In the genomic region with DNA sequence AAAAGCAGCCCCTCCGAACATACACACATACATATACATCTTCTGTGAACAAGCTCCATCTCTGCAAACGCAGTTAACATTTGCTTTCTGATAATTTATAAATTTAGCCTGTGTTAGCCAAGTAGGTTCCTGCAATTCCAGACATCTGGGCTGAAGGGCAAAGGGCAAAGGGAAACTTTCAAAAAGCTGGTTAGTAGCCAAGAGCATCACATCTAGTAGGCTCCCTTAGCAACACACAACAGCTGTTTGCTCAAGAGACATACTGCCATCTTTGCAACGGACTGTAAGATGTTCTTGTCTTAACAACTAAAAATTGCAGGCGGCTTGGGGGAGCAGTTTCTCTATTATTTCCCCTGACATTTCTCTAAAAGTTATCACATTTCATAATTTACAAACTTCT, we compare ENCODE assay signal across 14 cellular contexts.
DNase-seq lines count a peak whose midpoint lies in the region; ATAC-seq and TF ChIP-seq lines count a peak whose summit lies in the region.
"Had no signal": no experiment of that assay in that cellular context is flagged by ENCODE, and none has a peak within 500 bp of the region (broad histone marks: within the 10 kb centered on the region; RNA-seq: fewer than 3 reads in every experiment).

No MANE protein-coding gene starts in this region.

- intact Hi-C loops in transverse colon (cut with DNase I; ENCODE audit: low total_unique reads): no loop called here

- in situ Hi-C loops in transverse colon (cut with MboI; ENCODE audit: low pct_ligation_motif_present in 1 of 4, low pct_unique_long_range_greater_than_20kb in 1 of 4, low sequenced_read_pairs in 3 of 4): no loop called here

- no peak for TF ChIP-seq EP300 in transverse colon (IDR thresholded peaks at IDR 0.05; ENCODE audit: low read depth)

- peak overlapping the region in 3 of 4 donors; percentile 5 to 29 (median 6) for H3K4me3 ChIP-seq in transverse colon

- H3K9me3 Mint-ChIP-seq in chondrocyte (ENCODE audit: low read depth): no peaks in the 10 kb centered on the region
- H3K9me3 Mint-ChIP-seq in glutamatergic neuron (ENCODE audit: unreplicated experiment): peaks cover 4% of the 10 kb centered on the region
- no peaks in the 10 kb centered on the region for H3K9me3 Mint-ChIP-seq in nephron
- H3K9me3 Mint-ChIP-seq: activated CD4-positive, alpha-beta T cell treated with anti-CD3 and anti-CD28 coated beads, Interleukin-2, amount 10 ng/mL, durations not matched to agents 7 days and 5 days; activated T-cell treated with anti-CD3 and anti-CD28 coated beads, Interleukin-2, amount 50 U/mL, for 72 hours; CD4-positive, CD25-positive, alpha-beta regulatory T cell; endodermal cell; stimulated activated naive B cell treated with anti-CD40 and anti-IgM and Interleukin-4, amounts not matched to agents 10 μg/mL and 1 μg/mL and 100 μg/mL, for 72 hours had no signal

- H3K36me3 Mint-ChIP-seq in chondrocyte (ENCODE audit: low read depth) (peaks cover 1% of the 10 kb centered on the region), glutamatergic neuron (ENCODE audit: unreplicated experiment) (no peaks in the 10 kb centered on the region), nephron (ENCODE audit: low read depth) (peaks cover 4% of the 10 kb centered on the region)
- H3K36me3 Mint-ChIP-seq: CD4-positive, CD25-positive, alpha-beta regulatory T cell; stimulated activated naive B cell treated with anti-CD40 and anti-IgM and Interleukin-4, amounts not matched to agents 10 μg/mL and 1 μg/mL and 100 μg/mL, for 72 hours had no signal

- no peak for TF ChIP-seq POLR2A in transverse colon (IDR thresholded peaks at IDR 0.05)

- no peak overlapping the region for H3K27ac Mint-ChIP-seq in chondrocyte (ENCODE audit: unreplicated experiment)
- H3K27ac Mint-ChIP-seq in glutamatergic neuron (ENCODE audit: unreplicated experiment): peak overlapping the region; percentile 87
- peak overlapping the region; percentile 90 to 91 (median 90) for H3K27ac Mint-ChIP-seq in nephron
- H3K27ac Mint-ChIP-seq: activated CD4-positive, alpha-beta T cell treated with anti-CD3 and anti-CD28 coated beads, Interleukin-2, amount 10 ng/mL, durations not matched to agents 7 days and 5 days; activated T-cell treated with anti-CD3 and anti-CD28 coated beads, Interleukin-2, amount 50 U/mL, for 72 hours; CD4-positive, CD25-positive, alpha-beta regulatory T cell; endodermal cell; stimulated activated naive B cell treated with anti-CD40 and anti-IgM and Interleukin-4, amounts not matched to agents 10 μg/mL and 1 μg/mL and 100 μg/mL, for 72 hours had no signal

- ATAC-seq in HG03280 (IDR thresholded peaks at IDR 0.05; ENCODE audit: unreplicated experiment): no peak
- ATAC-seq: activated T-cell treated with anti-CD3 and anti-CD28 coated beads, Interleukin-2, amount 50 U/mL, for 72 hours; stimulated activated naive B cell treated with anti-CD40 and anti-IgM and Interleukin-4, amounts not matched to agents 10 μg/mL and 1 μg/mL and 100 μg/mL, for 72 hours had no signal

- TF ChIP-seq CTCF in chondrocyte (IDR thresholded peaks at IDR 0.05) (no peak), glutamatergic neuron (IDR thresholded peaks at IDR 0.05; ENCODE audit: partially characterized antibody, unreplicated experiment) (no peak), nephron (IDR thresholded peaks at IDR 0.05; ENCODE audit: unreplicated experiment in 3 of 3) (no peak), transverse colon (IDR thresholded peaks at IDR 0.05) (no peak)

- peak overlapping the region; percentile 67 to 85 (median 70) for H3K27ac ChIP-seq in transverse colon

- H3K9me3 ChIP-seq in transverse colon: no peaks in the 10 kb centered on the region

- H3K27me3 Mint-ChIP-seq in chondrocyte (ENCODE audit: low read depth) (no peaks in the 10 kb centered on the region), glutamatergic neuron (ENCODE audit: unreplicated experiment) (no peaks in the 10 kb centered on the region), nephron (ENCODE audit: low read depth) (no peaks in the 10 kb centered on the region)
- H3K27me3 Mint-ChIP-seq: activated CD4-positive, alpha-beta T cell treated with anti-CD3 and anti-CD28 coated beads, Interleukin-2, amount 10 ng/mL, durations not matched to agents 7 days and 5 days; progenitor cell of endocrine pancreas had no signal

- H3K4me1 Mint-ChIP-seq in chondrocyte (ENCODE audit: low read depth): peaks cover 48% of the 10 kb centered on the region
- H3K4me1 Mint-ChIP-seq in glutamatergic neuron (ENCODE audit: low read depth, unreplicated experiment): peaks cover 37% of the 10 kb centered on the region
- peaks cover 61% of the 10 kb centered on the region for H3K4me1 Mint-ChIP-seq in nephron
- H3K4me1 Mint-ChIP-seq: activated CD4-positive, alpha-beta T cell treated with anti-CD3 and anti-CD28 coated beads, Interleukin-2, amount 10 ng/mL, durations not matched to agents 7 days and 5 days; CD4-positive, CD25-positive, alpha-beta regulatory T cell had no signal

- DNase-seq in chondrocyte (ENCODE audit: low spot score) (no peak), glutamatergic neuron (no peak), transverse colon (no peak), cerebellar nuclear complex (lab: John Stamatoyannopoulos, UW) (no peak), mucosa of gallbladder (ENCODE audit: low spot score) (no peak)
- DNase-seq: activated CD4-positive, alpha-beta T cell treated with anti-CD3 and anti-CD28 coated beads, Interleukin-2, amount 10 ng/mL, durations not matched to agents 7 days and 5 days; activated T-cell treated with anti-CD3 and anti-CD28 coated beads, Interleukin-2, amount 50 U/mL, for 72 hours; CD4-positive, CD25-positive, alpha-beta regulatory T cell; endodermal cell; GOT3; stimulated activated naive B cell treated with anti-CD40 and anti-IgM and Interleukin-4, amounts not matched to agents 10 μg/mL and 1 μg/mL and 100 μg/mL, for 72 hours had no signal

- H3K36me3 ChIP-seq in transverse colon: no peaks in the 10 kb centered on the region

- WGBS in transverse colon (ENCODE audit: low coverage in 1 of 2), 2 donors: 51 to 59% methylated on average over 4 of the region's 4 CpGs

- no peaks in the 10 kb centered on the region for H3K27me3 ChIP-seq in transverse colon

- H3K4me3 Mint-ChIP-seq in chondrocyte (ENCODE audit: unreplicated experiment) (peak overlapping the region; percentile 63), glutamatergic neuron (ENCODE audit: unreplicated experiment) (peak overlapping the region; percentile 73), nephron (peak overlapping the region in 2 of 3 experiments; percentile 58 to 79)
- H3K4me3 Mint-ChIP-seq: activated CD4-positive, alpha-beta T cell treated with anti-CD3 and anti-CD28 coated beads, Interleukin-2, amount 10 ng/mL, durations not matched to agents 7 days and 5 days; activated T-cell treated with anti-CD3 and anti-CD28 coated beads, Interleukin-2, amount 50 U/mL, for 72 hours; CD4-positive, CD25-positive, alpha-beta regulatory T cell; endodermal cell; stimulated activated naive B cell treated with anti-CD40 and anti-IgM and Interleukin-4, amounts not matched to agents 10 μg/mL and 1 μg/mL and 100 μg/mL, for 72 hours had no signal

- peaks cover 6 to 22% (median 9%) of the 10 kb centered on the region in 4 donors for H3K4me1 ChIP-seq in transverse colon
